14 cellular contexts compared by ENCODE assay signal in the genomic region with DNA sequence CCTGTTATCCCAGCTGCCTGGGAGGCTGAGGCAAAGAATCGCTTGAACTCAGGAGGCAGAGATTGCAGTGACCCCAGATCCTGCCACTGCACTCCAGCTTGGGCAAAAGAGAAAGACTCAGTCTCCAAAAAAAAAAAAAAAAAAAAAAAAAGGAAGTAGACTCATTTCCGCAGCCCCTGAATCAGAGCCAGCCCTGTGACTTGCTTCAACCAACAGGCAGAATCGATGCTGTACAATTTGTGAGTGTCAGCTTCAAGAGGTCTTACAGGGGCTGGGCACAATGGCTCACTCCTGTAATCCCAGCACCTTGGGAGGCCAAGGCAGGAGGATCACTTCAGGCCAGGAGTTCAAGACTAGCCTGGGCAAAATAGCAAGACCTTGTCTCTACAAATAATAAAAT. TPM values are rescaled to one million over a fixed set of nuclear protein-coding genes. Genes with fewer than 3 reads are reported as not detected.
DNase-seq lines count a peak whose midpoint lies in the region; ATAC-seq and TF ChIP-seq lines count a peak whose summit lies in the region.
"Had no signal": no experiment of that assay in that cellular context is flagged by ENCODE, and none has a peak within 500 bp of the region (broad histone marks: within the 10 kb centered on the region; RNA-seq: fewer than 3 reads in every experiment).

No MANE protein-coding gene starts in this region.

- H3K9me3 ChIP-seq in BE2C = no peaks in the 10 kb centered on the region
- H3K9me3 ChIP-seq: ascending aorta had no signal

- no peaks in the 10 kb centered on the region for H3K9me3 Mint-ChIP-seq in activated naive CD8-positive, alpha-beta T cell treated with anti-CD3 and anti-CD28 coated beads, Interleukin-2, amount 50 U/mL, for 24 hours
- H3K9me3 Mint-ChIP-seq in activated naive CD8-positive, alpha-beta T cell treated with anti-CD3 and anti-CD28 coated beads for 36 hours = no peaks in the 10 kb centered on the region
- H3K9me3 Mint-ChIP-seq: endodermal cell had no signal

- ATAC-seq in activated naive CD8-positive, alpha-beta T cell treated with anti-CD3 and anti-CD28 coated beads, Interleukin-2, amount 50 U/mL, for 24 hours = peak; percentile 46
- ATAC-seq in HG02938 (IDR thresholded peaks at IDR 0.05; ENCODE audit: unreplicated experiment) = no peak

- no peaks in the 10 kb centered on the region for H3K4me1 ChIP-seq in BE2C
- H3K4me1 ChIP-seq: ascending aorta had no signal

- H3K4me1 Mint-ChIP-seq in activated naive CD8-positive, alpha-beta T cell treated with anti-CD3 and anti-CD28 coated beads, Interleukin-2, amount 50 U/mL, for 24 hours = peaks cover 9% of the 10 kb centered on the region
- no peaks in the 10 kb centered on the region for H3K4me1 Mint-ChIP-seq in activated naive CD8-positive, alpha-beta T cell treated with anti-CD3 and anti-CD28 coated beads for 36 hours
- H3K4me1 Mint-ChIP-seq: endodermal cell had no signal

- H3K36me3 Mint-ChIP-seq in activated naive CD8-positive, alpha-beta T cell treated with anti-CD3 and anti-CD28 coated beads, Interleukin-2, amount 50 U/mL, for 24 hours (ENCODE audit: low read depth) = no peaks in the 10 kb centered on the region
- no peaks in the 10 kb centered on the region for H3K36me3 Mint-ChIP-seq in activated naive CD8-positive, alpha-beta T cell treated with anti-CD3 and anti-CD28 coated beads for 36 hours

- no peak for TF ChIP-seq CTCF in NB4 (IDR thresholded peaks at IDR 0.05; ENCODE audit: low read depth, low read length)
- no peak for TF ChIP-seq CTCF in cardiac fibroblast (IDR thresholded peaks at IDR 0.05; ENCODE audit: low read depth, low read length)
- TF ChIP-seq CTCF in BE2C (IDR thresholded peaks at IDR 0.05; ENCODE audit: low read depth, low read length) = no peak

- peaks cover 5% of the 10 kb centered on the region for H3K36me3 ChIP-seq in BE2C

- H3K27me3 ChIP-seq in BE2C = no peaks in the 10 kb centered on the region
- H3K27me3 ChIP-seq: ascending aorta had no signal

- no peaks in the 10 kb centered on the region for H3K27me3 Mint-ChIP-seq in activated naive CD8-positive, alpha-beta T cell treated with anti-CD3 and anti-CD28 coated beads, Interleukin-2, amount 50 U/mL, for 24 hours
- H3K27me3 Mint-ChIP-seq in activated naive CD8-positive, alpha-beta T cell treated with anti-CD3 and anti-CD28 coated beads for 36 hours = no peaks in the 10 kb centered on the region

- no peak for TF ChIP-seq POLR2A in NB4 (IDR thresholded peaks at IDR 0.05; ENCODE audit: extremely low read depth, insufficient read length)

- no peak overlapping the region for H3K4me3 ChIP-seq in NB4 (ENCODE audit: low read depth, low read length)
- no peak overlapping the region for H3K4me3 ChIP-seq in cardiac fibroblast (replicated peaks in 1 of 2; ENCODE audit: low read depth in 2 of 2, low read length in 2 of 2)
- H3K4me3 ChIP-seq in BE2C (ENCODE audit: low read depth, low read length) = no peak overlapping the region
- H3K4me3 ChIP-seq: ascending aorta had no signal

- H3K27ac Mint-ChIP-seq in activated naive CD8-positive, alpha-beta T cell treated with anti-CD3 and anti-CD28 coated beads, Interleukin-2, amount 50 U/mL, for 24 hours = no peak overlapping the region
- no peak overlapping the region for H3K27ac Mint-ChIP-seq in activated naive CD8-positive, alpha-beta T cell treated with anti-CD3 and anti-CD28 coated beads for 36 hours
- H3K27ac Mint-ChIP-seq: endodermal cell had no signal

- H3K4me3 Mint-ChIP-seq in activated naive CD8-positive, alpha-beta T cell treated with anti-CD3 and anti-CD28 coated beads, Interleukin-2, amount 50 U/mL, for 24 hours = no peak overlapping the region
- no peak overlapping the region for H3K4me3 Mint-ChIP-seq in activated naive CD8-positive, alpha-beta T cell treated with anti-CD3 and anti-CD28 coated beads for 36 hours
- H3K4me3 Mint-ChIP-seq: endodermal cell had no signal

- DNase-seq in activated naive CD8-positive, alpha-beta T cell treated with anti-CD3 and anti-CD28 coated beads, Interleukin-2, amount 50 U/mL, for 24 hours = no peak
- no peak for DNase-seq in activated naive CD8-positive, alpha-beta T cell treated with anti-CD3 and anti-CD28 coated beads for 36 hours
- DNase-seq in NB4 (ENCODE audit: low read depth) (peak; percentile 62), cardiac fibroblast (ENCODE audit: low read depth in 2 of 2) (peak; percentile 80 to 84), pulmonary artery endothelial cell (ENCODE audit: low read depth, low spot score) (peak; percentile 81), activated gamma-delta T cell treated with Interleukin-2 at 50 U/mL for 16 hours (no peak), BE2C (no peak)
- DNase-seq: DMS53, endodermal cell, NCI-H1105, NCI-H226 had no signal

RNA-seq across cellular contexts. Expression of gene ANKRD27, which starts 12.8 kb away (rescaled TPM):
- total RNA-seq in activated naive CD8-positive, alpha-beta T cell treated with anti-CD3 and anti-CD28 coated beads for 36 hours = 10 to 100 TPM; 27.7 to 29.0 TPM
- 39.1 and 54.4 TPM in 2 replicates for total RNA-seq in pulmonary artery endothelial cell
- polyA plus RNA-seq in BE2C (2012; ENCODE audit: insufficient read depth, insufficient read length, low read depth) = 15.1 TPM

RNA-seq across cellular contexts. Expression of gene RGS9BP, which starts 13.5 kb away (rescaled TPM):
- total RNA-seq in activated naive CD8-positive, alpha-beta T cell treated with anti-CD3 and anti-CD28 coated beads for 36 hours = not detected
- total RNA-seq in pulmonary artery endothelial cell = 0.26 and 0.42 TPM in 2 replicates
- 0.15 TPM for polyA plus RNA-seq in BE2C (2012; ENCODE audit: insufficient read depth, insufficient read length, low read depth)
- total RNA-seq: ascending aorta, endodermal cell, mesenteric fat pad had no signal

RNA-seq across cellular contexts. Expression of gene NUDT19, which starts 29.4 kb away (rescaled TPM):
- 10 to 100 TPM; 16.2 to 16.4 TPM for total RNA-seq in activated naive CD8-positive, alpha-beta T cell treated with anti-CD3 and anti-CD28 coated beads for 36 hours
- total RNA-seq in pulmonary artery endothelial cell = 9.5 and 9.8 TPM in 2 replicates
- 11.2 TPM for polyA plus RNA-seq in BE2C (2012; ENCODE audit: insufficient read depth, insufficient read length, low read depth)

RNA-seq across cellular contexts. Expression of gene TDRD12, which starts 57.4 kb away (rescaled TPM):
- total RNA-seq in activated naive CD8-positive, alpha-beta T cell treated with anti-CD3 and anti-CD28 coated beads for 36 hours = under 1 TPM in 1 of 2 experiments, not detected in 1; 0.06 TPM
- 0.07 and 0.40 TPM in 2 replicates for total RNA-seq in pulmonary artery endothelial cell
- 0.52 TPM for polyA plus RNA-seq in BE2C (2012; ENCODE audit: insufficient read depth, insufficient read length, low read depth)
- total RNA-seq: mesenteric fat pad had no signal

Comparison
In these comparisons a context has a peak if more than half of its experiments do, and no peak if none do; other contexts are left out.
1. DNase-seq: peak in NB4 (single experiment), cardiac fibroblast (2 of 2) and pulmonary artery endothelial cell (single experiment); none in activated naive CD8-positive, alpha-beta T cell treated with anti-CD3 and anti-CD28 coated beads, Interleukin-2, amount 50 U/mL, for 24 hours (single experiment), activated naive CD8-positive, alpha-beta T cell treated with anti-CD3 and anti-CD28 coated beads for 36 hours (single experiment), activated gamma-delta T cell treated with Interleukin-2 at 50 U/mL for 16 hours (single experiment) and BE2C (single experiment).